In the genomic region with DNA sequence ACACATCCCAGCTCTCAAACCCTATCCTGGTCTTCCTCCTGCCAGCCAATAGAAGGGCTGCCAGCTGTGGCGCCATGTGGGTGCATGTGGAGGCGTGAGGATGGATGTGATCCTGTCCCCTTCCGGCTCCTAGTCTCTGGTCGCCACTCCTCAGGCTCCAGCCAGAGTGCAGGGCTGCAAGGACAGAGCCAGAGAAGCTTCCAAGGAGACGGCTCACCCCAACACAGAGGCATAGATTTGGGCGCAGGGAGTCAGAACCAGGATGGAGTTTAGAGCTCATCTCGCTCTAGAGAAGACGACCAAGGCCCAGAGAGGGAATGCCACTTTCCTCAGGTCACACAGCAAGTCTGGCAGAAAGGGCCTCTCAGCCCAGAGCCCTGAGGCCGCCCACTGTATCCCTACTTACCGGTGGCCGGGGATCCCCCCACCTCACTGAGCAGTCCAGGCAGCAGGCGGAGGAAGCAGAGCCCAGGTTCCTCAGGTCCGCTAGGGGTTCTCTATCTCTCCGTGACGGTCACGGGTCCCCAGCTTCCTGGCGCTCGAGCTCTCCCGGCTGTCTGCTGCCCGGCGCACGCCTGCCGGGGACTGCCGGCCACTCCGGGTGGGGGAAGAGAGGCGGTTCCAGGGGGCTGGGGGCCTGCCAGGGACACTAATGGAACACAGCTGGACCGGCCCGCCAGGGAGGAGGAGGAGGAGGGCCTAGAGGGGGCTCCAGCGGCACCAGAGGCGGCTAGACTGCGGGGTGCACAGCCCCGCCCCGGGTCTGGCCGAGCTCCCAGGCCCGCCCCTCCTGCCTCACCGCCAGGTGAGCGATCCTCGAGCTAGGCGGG, we compare ENCODE assay signal across 8 cellular contexts. TPM values are rescaled to one million over a fixed set of nuclear protein-coding genes. Genes with fewer than 3 reads are reported as not detected.
DNase-seq lines count a peak whose midpoint lies in the region; ATAC-seq and TF ChIP-seq lines count a peak whose summit lies in the region.

A gene (minus strand): TSS at position 587 of the 830 bp plus-strand sequence. CDS start 1,824 bp downstream, outside the sequence.

- H3K27me3 ChIP-seq in hepatocyte (no peaks in the 10 kb centered on the region), rectal smooth muscle tissue (ENCODE audit: control insufficient read depth, insufficient read depth, low read length) (peaks cover 2% of the 10 kb centered on the region)

- H3K27ac ChIP-seq in hepatocyte (peak within 1 kb of the TSS; percentile 95), rectal smooth muscle tissue (ENCODE audit: low read depth, low read length) (peak within 1 kb of the TSS; percentile 87)

- H3K4me3 ChIP-seq in hepatocyte (peak within 1 kb of the TSS; percentile 37), rectal smooth muscle tissue (ENCODE audit: low read length) (peak within 1 kb of the TSS; percentile 64)

- ATAC-seq in HG02763 (IDR thresholded peaks at IDR 0.05; ENCODE audit: unreplicated experiment) (no peak), GM18907 (IDR thresholded peaks at IDR 0.05; ENCODE audit: unreplicated experiment) (no peak)

- H3K4me2 ChIP-seq in hepatocyte = peak within 1 kb of the TSS; percentile 76

- H3K79me2 ChIP-seq in hepatocyte = peaks cover 25% of the 10 kb centered on the region

- DNase-seq in NCI-H146 (lab: John Stamatoyannopoulos, UW) (peak; percentile 23), NCI-H146 treated with DMSO at 0.1 percent for 48 hours (lab: John Stamatoyannopoulos, UW; ENCODE audit: unreplicated experiment) (no peak), anterior cingulate cortex (lab: John Stamatoyannopoulos, UW) (peak in 50 of 58 donors; percentile 6 to 81 (median 53)), hepatocyte (ENCODE audit: low spot score) (peak; percentile 85)
- DNase-seq in NK-92 treated with Interleukin-12 subunit alpha and Interleukin-12 subunit beta, amount 100 ng/mL, for 24 hours (lab: John Stamatoyannopoulos, UW) = no peak

- H4K20me1 ChIP-seq in hepatocyte (ENCODE audit: insufficient read depth, poor library complexity, severe bottlenecking) = no peaks in the 10 kb centered on the region

- peak within 1 kb of the TSS; percentile 1 for H3K9ac ChIP-seq in rectal smooth muscle tissue (ENCODE audit: low read length)

- H3K4me1 ChIP-seq in hepatocyte (ENCODE audit: insufficient read depth) = peaks cover 42% of the 10 kb centered on the region
- H3K4me1 ChIP-seq in rectal smooth muscle tissue (ENCODE audit: control insufficient read depth, insufficient read depth, low read length) = peaks cover 45% of the 10 kb centered on the region

- H3K9me3 ChIP-seq in hepatocyte (ENCODE audit: low read depth) = no peaks in the 10 kb centered on the region

- TF ChIP-seq CTCF in hepatocyte (IDR thresholded peaks at IDR 0.05; ENCODE audit: poor library complexity) = no peak

- no peaks in the 10 kb centered on the region for H3K9me2 ChIP-seq in hepatocyte (replicated peaks; ENCODE audit: insufficient read depth)

- 18% methylated on average over 33 of the region's 39 CpGs for WGBS in hepatocyte (ENCODE audit: low lambda C conversion rate, missing lambda C conversion rate)

- no peak within 1 kb of the TSS for H2AFZ ChIP-seq in hepatocyte

- H3K36me3 ChIP-seq in hepatocyte (replicated peaks; ENCODE audit: insufficient read depth, low read depth) (no peaks in the 10 kb centered on the region), rectal smooth muscle tissue (ENCODE audit: control insufficient read depth, insufficient read depth, low read length) (no peaks in the 10 kb centered on the region)

RNA-seq across cellular contexts. Expression of the gene that starts here (rescaled TPM):
- 95.1 and 127 TPM in 2 replicates for total RNA-seq in hepatocyte
- polyA plus RNA-seq in hepatocyte = 90.2 and 116 TPM in 2 replicates

Comparison
In these comparisons a context has a peak if more than half of its experiments do, and no peak if none do; other contexts are left out.
1. DNase-seq: peak in NCI-H146 (single experiment), anterior cingulate cortex (50 of 58) and hepatocyte (single experiment); none in NCI-H146 treated with DMSO at 0.1 percent for 48 hours (single experiment) and NK-92 treated with Interleukin-12 subunit alpha and Interleukin-12 subunit beta, amount 100 ng/mL, for 24 hours (single experiment).